8 cellular contexts compared by ENCODE assay signal in genomic region chr5:132225165-132226032, GRCh38. TPM values are rescaled to one million over a fixed set of nuclear protein-coding genes. Genes with fewer than 3 reads are reported as not detected.
DNase-seq lines count a peak whose midpoint lies in the region; ATAC-seq and TF ChIP-seq lines count a peak whose summit lies in the region.

No MANE protein-coding gene starts in this region.

- POLR2A ChIA-PET in GM10248 (lab: Yijun Ruan, JAX): interaction anchor here (0.9 kb wide), 1 partner anchor 14 kb away, joined by 7 read pairs; no protein-coding TSS in a partner anchor

- no peaks in the 10 kb centered on the region for H3K27me3 ChIP-seq in SJCRH30
- no peaks in the 10 kb centered on the region for H3K27me3 ChIP-seq in mesenchymal stem cell (ENCODE audit: control insufficient read depth in 1 of 2, insufficient read depth in 1 of 2, low read length in 2 of 2)
- peaks cover 0 to 3% (median 0%) of the 10 kb centered on the region in 5 donors for H3K27me3 ChIP-seq in subcutaneous abdominal adipose tissue (ENCODE audit: control insufficient read depth in 5 of 5, insufficient read depth in 4 of 5, low read length in 5 of 5)

- H3K27ac Mint-ChIP-seq in activated CD8-positive, alpha-beta memory T cell treated with anti-CD3 and anti-CD28 coated beads, Interleukin-2, amount 10 ng/mL, durations not matched to agents 7 days and 5 days: no peak overlapping the region

- TF ChIP-seq CTCF in GM10248 (IDR thresholded peaks at IDR 0.05; ENCODE audit: control extremely low read depth, extremely low read depth, low read depth, missing control alignments): no peak

- ATAC-seq in activated CD8-positive, alpha-beta memory T cell treated with anti-CD3 and anti-CD28 coated beads, Interleukin-2, amount 10 ng/mL, durations not matched to agents 7 days and 5 days: no peak

- no peaks in the 10 kb centered on the region for H3K9me3 Mint-ChIP-seq in activated CD8-positive, alpha-beta memory T cell treated with anti-CD3 and anti-CD28 coated beads, Interleukin-2, amount 10 ng/mL, durations not matched to agents 7 days and 5 days (ENCODE audit: low read depth)

- peaks cover 15% of the 10 kb centered on the region for H3K4me1 Mint-ChIP-seq in activated CD8-positive, alpha-beta memory T cell treated with anti-CD3 and anti-CD28 coated beads, Interleukin-2, amount 10 ng/mL, durations not matched to agents 7 days and 5 days

- H3K27ac ChIP-seq in SJCRH30 (peak overlapping the region; percentile 66), cingulate gyrus (ENCODE audit: low read depth, low read length) (peak overlapping the region; percentile 34), mesenchymal stem cell (ENCODE audit: low read length, poor library complexity, severe bottlenecking) (no peak overlapping the region), subcutaneous abdominal adipose tissue (ENCODE audit: low read depth, low read length) (peak overlapping the region; percentile 46)

- H2BK5ac ChIP-seq in mesenchymal stem cell (ENCODE audit: low read depth, low read length, poor library complexity, severe bottlenecking): no peak overlapping the region

- peaks cover 22% of the 10 kb centered on the region for H3K27me3 Mint-ChIP-seq in activated CD8-positive, alpha-beta memory T cell treated with anti-CD3 and anti-CD28 coated beads, Interleukin-2, amount 10 ng/mL, durations not matched to agents 7 days and 5 days

- H3K36me3 ChIP-seq in SJCRH30 (no peaks in the 10 kb centered on the region), mesenchymal stem cell (ENCODE audit: control insufficient read depth in 1 of 2, insufficient read depth in 2 of 2, low read depth in 1 of 2, low read length in 2 of 2) (peaks cover 0 to 4% of the 10 kb centered on the region in 2 experiments), subcutaneous abdominal adipose tissue (ENCODE audit: control insufficient read depth in 5 of 5, insufficient read depth in 5 of 5, low read length in 5 of 5) (no peaks in the 10 kb centered on the region)

- peak overlapping the region; percentile 85 for H3K9ac ChIP-seq in mesenchymal stem cell (ENCODE audit: low read length)
- H3K9ac ChIP-seq in subcutaneous abdominal adipose tissue (ENCODE audit: low read length in 5 of 5): no peak overlapping the region

- H3K4me3 ChIP-seq in SJCRH30 (peak overlapping the region; percentile 88), mesenchymal stem cell (ENCODE audit: insufficient read depth in 1 of 2, low read depth in 1 of 2, low read length in 2 of 2) (peak overlapping the region in 1 of 2 experiments; percentile 37), subcutaneous abdominal adipose tissue (ENCODE audit: low read depth in 1 of 5, low read length in 5 of 5) (no peak overlapping the region)

- DNase-seq in activated CD8-positive, alpha-beta memory T cell treated with anti-CD3 and anti-CD28 coated beads, Interleukin-2, amount 50 U/mL, for 4 hours: peak; percentile 30
- no peak for DNase-seq in activated CD8-positive, alpha-beta memory T cell treated with anti-CD3 and anti-CD28 coated beads, Interleukin-2, amount 10 ng/mL, durations not matched to agents 7 days and 5 days
- peak; percentile 92 to 95 for DNase-seq in SJCRH30
- peak; percentile 81 for DNase-seq in mesenchymal stem cell
- DNase-seq in GM10248 (ENCODE audit: extremely low spot score): no peak
- no peak for DNase-seq in midbrain (lab: John Stamatoyannopoulos, UW)

- no peaks in the 10 kb centered on the region for H3K9me3 ChIP-seq in SJCRH30 (replicated peaks)
- no peaks in the 10 kb centered on the region for H3K9me3 ChIP-seq in mesenchymal stem cell (ENCODE audit: control insufficient read depth, low read length)
- H3K9me3 ChIP-seq in subcutaneous abdominal adipose tissue (ENCODE audit: control insufficient read depth in 5 of 5, low read length in 5 of 5): peaks cover 0 to 2% (median 0%) of the 10 kb centered on the region in 5 donors

- no peak overlapping the region for H4K91ac ChIP-seq in mesenchymal stem cell (ENCODE audit: low read length)

- H3K4me3 Mint-ChIP-seq in activated CD8-positive, alpha-beta memory T cell treated with anti-CD3 and anti-CD28 coated beads, Interleukin-2, amount 10 ng/mL, durations not matched to agents 7 days and 5 days: no peak overlapping the region

- peaks cover 40% of the 10 kb centered on the region for H3K79me1 ChIP-seq in mesenchymal stem cell (replicated peaks; ENCODE audit: low read length, poor library complexity, severe bottlenecking)

- no peak overlapping the region for H3K23ac ChIP-seq in mesenchymal stem cell (ENCODE audit: low read length in 2 of 2)

- CTCF ChIA-PET in activated CD8-positive, alpha-beta memory T cell treated with anti-CD3 and anti-CD28 coated beads, Interleukin-2, amount 10 ng/mL, durations not matched to agents 7 days and 5 days (lab: Charles Lee): interaction anchor here (0.8 to 1.6 kb wide), 3 partner anchors 13 to 161 kb away, joined by 3 to 4 read pairs (median 4); no protein-coding TSS in a partner anchor
- CTCF ChIA-PET in GM10248 (lab: Yijun Ruan, JAX): interaction anchor here (0.7 to 8.5 kb wide), 13 partner anchors 8 to 178 kb away, joined by 3 to 124 read pairs (median 3); no protein-coding TSS in a partner anchor

- WGBS in mesenchymal stem cell: 75% methylated on average over 13 of the region's 13 CpGs

- H3K4me2 ChIP-seq in mesenchymal stem cell (ENCODE audit: low read length, poor library complexity, severe bottlenecking): no peak overlapping the region

- no peak overlapping the region for H2BK15ac ChIP-seq in mesenchymal stem cell (ENCODE audit: low read depth, poor library complexity, severe bottlenecking)

- H3K4me1 ChIP-seq in SJCRH30: peaks cover 36% of the 10 kb centered on the region
- H3K4me1 ChIP-seq in mesenchymal stem cell (ENCODE audit: control insufficient read depth, insufficient read depth, low read depth, low read length): peaks cover 26% of the 10 kb centered on the region
- H3K4me1 ChIP-seq in subcutaneous abdominal adipose tissue (ENCODE audit: control insufficient read depth in 5 of 5, insufficient read depth in 5 of 5, low read length in 5 of 5): peaks cover 15 to 50% (median 35%) of the 10 kb centered on the region in 5 donors

- H2BK120ac ChIP-seq in mesenchymal stem cell (ENCODE audit: low read depth, low read length): no peak overlapping the region

- no peaks in the 10 kb centered on the region for H3K36me3 Mint-ChIP-seq in activated CD8-positive, alpha-beta memory T cell treated with anti-CD3 and anti-CD28 coated beads, Interleukin-2, amount 10 ng/mL, durations not matched to agents 7 days and 5 days

- no peak overlapping the region for H2AK5ac ChIP-seq in mesenchymal stem cell (ENCODE audit: low read length, severe bottlenecking)

- H3K18ac ChIP-seq in mesenchymal stem cell (ENCODE audit: low read depth in 1 of 2, low read length in 2 of 2): peak overlapping the region in 1 of 2 experiments; percentile 25

- peak overlapping the region in 1 of 2 experiments; percentile 55 for H2BK12ac ChIP-seq in mesenchymal stem cell (ENCODE audit: low read length in 2 of 2)

- peak overlapping the region in 1 of 2 experiments; percentile 69 for H3K14ac ChIP-seq in mesenchymal stem cell (ENCODE audit: low read length in 2 of 2)

- no peak overlapping the region for H3K4ac ChIP-seq in mesenchymal stem cell (ENCODE audit: low read depth in 1 of 2, low read length in 2 of 2)

- H2AFZ ChIP-seq in mesenchymal stem cell (ENCODE audit: low read depth, low read length): no peak overlapping the region

- peak overlapping the region; percentile 20 for H4K8ac ChIP-seq in mesenchymal stem cell (ENCODE audit: low read length)

RNA-seq across cellular contexts. Expression of gene P4HA2, which starts 2.3 kb away (rescaled TPM):
- 10 to 100 TPM in 1 of 2 experiments, 1 to 10 TPM in 1; 8.3 to 19.4 TPM for total RNA-seq in activated CD8-positive, alpha-beta memory T cell treated with anti-CD3 and anti-CD28 coated beads, Interleukin-2, amount 10 ng/mL, durations not matched to agents 7 days and 5 days
- 75.5 and 77.7 TPM in 2 replicates for total RNA-seq in SJCRH30 (2014; rRNA removed; shearing (Covaris generic))
- 110 TPM for polyA plus RNA-seq in mesenchymal stem cell (2013, experiment 1 of 2)
- polyA plus RNA-seq in mesenchymal stem cell (2013, experiment 2 of 2): 108 TPM

RNA-seq across cellular contexts. Expression of gene PDLIM4, which starts 32.1 kb away (rescaled TPM):
- total RNA-seq in activated CD8-positive, alpha-beta memory T cell treated with anti-CD3 and anti-CD28 coated beads, Interleukin-2, amount 10 ng/mL, durations not matched to agents 7 days and 5 days: 1 to 10 TPM in 1 of 2 experiments, not detected in 1; 2.3 TPM
- total RNA-seq in SJCRH30 (2014; rRNA removed; shearing (Covaris generic)): 65.4 and 66.3 TPM in 2 replicates
- polyA plus RNA-seq in mesenchymal stem cell (2013, experiment 1 of 2): 33.9 TPM
- 34.0 TPM for polyA plus RNA-seq in mesenchymal stem cell (2013, experiment 2 of 2)

Comparison
In these comparisons a context has a peak if more than half of its experiments do, and no peak if none do; other contexts are left out.
1. DNase-seq: peak in activated CD8-positive, alpha-beta memory T cell treated with anti-CD3 and anti-CD28 coated beads, Interleukin-2, amount 50 U/mL, for 4 hours (single experiment), SJCRH30 (2 of 2) and mesenchymal stem cell (single experiment); none in activated CD8-positive, alpha-beta memory T cell treated with anti-CD3 and anti-CD28 coated beads, Interleukin-2, amount 10 ng/mL, durations not matched to agents 7 days and 5 days (single experiment), GM10248 (single experiment) and midbrain (single experiment).
2. RNA of gene PDLIM4, which starts 32.1 kb away (total RNA-seq): 65.4 to 66.3 TPM in SJCRH30; 2.3 TPM in activated CD8-positive, alpha-beta memory T cell treated with anti-CD3 and anti-CD28 coated beads, Interleukin-2, amount 10 ng/mL, durations not matched to agents 7 days and 5 days; every median in the first group is over 10 times any median in the second.